Comparison of ENCODE assay signal across 13 cellular contexts in the genomic region with DNA sequence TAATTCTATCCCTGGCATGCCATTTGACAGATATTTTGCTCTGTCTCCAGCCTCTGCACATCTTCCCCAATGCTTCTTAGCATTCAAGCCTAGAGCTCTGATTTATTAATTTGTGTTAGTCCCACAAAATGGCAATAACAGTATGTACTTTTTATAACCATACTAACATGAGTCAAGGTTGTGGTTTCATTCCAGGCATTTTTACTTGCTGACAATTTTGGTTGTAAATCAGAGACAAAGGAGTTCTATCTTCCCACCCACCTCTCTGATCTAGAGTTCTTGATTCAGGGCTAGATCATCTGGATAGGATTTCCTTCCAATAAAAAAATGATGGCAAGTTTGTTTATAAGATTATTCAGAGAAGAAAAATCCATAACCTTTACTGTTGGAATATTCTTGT. TPM values are rescaled to one million over a fixed set of nuclear protein-coding genes. Genes with fewer than 3 reads are reported as not detected.
A peak's percentile ranks its signal among the peaks of the same experiment; 100 is the strongest.
DNase-seq lines count a peak whose midpoint lies in the region; ATAC-seq and TF ChIP-seq lines count a peak whose summit lies in the region.
"Had no signal": no experiment of that assay in that cellular context is flagged by ENCODE, and none has a peak within 500 bp of the region (broad histone marks: within the 10 kb centered on the region; RNA-seq: fewer than 3 reads in every experiment).

No MANE protein-coding gene starts in this region.

- no peak overlapping the region for H3K27ac Mint-ChIP-seq in progenitor cell of endocrine pancreas
- H3K27ac Mint-ChIP-seq: activated B cell treated with CpG ODN at 0.5 μM for 24 hours had no signal

- H3K36me3 Mint-ChIP-seq in progenitor cell of endocrine pancreas (ENCODE audit: insufficient read depth): no peaks in the 10 kb centered on the region

- H3K9me3 Mint-ChIP-seq in progenitor cell of endocrine pancreas (ENCODE audit: low read depth): no peaks in the 10 kb centered on the region
- H3K9me3 Mint-ChIP-seq: activated B cell treated with CpG ODN at 0.5 μM for 24 hours had no signal

- H3K4me1 Mint-ChIP-seq in progenitor cell of endocrine pancreas (ENCODE audit: low read depth): no peaks in the 10 kb centered on the region
- H3K4me1 Mint-ChIP-seq: activated B cell treated with CpG ODN at 0.5 μM for 24 hours had no signal

- no peak for TF ChIP-seq CTCF in fibroblast of mammary gland (conservative IDR thresholded peaks at IDR 0.05; ENCODE audit: control insufficient read depth, insufficient read depth, low read depth, low read length)
- no peak for TF ChIP-seq CTCF in progenitor cell of endocrine pancreas (IDR thresholded peaks at IDR 0.05; ENCODE audit: unreplicated experiment)

- peaks cover 77% of the 10 kb centered on the region for H3K27me3 Mint-ChIP-seq in progenitor cell of endocrine pancreas

- ATAC-seq in GM19023 (IDR thresholded peaks at IDR 0.05; ENCODE audit: unreplicated experiment): no peak
- ATAC-seq: right cardiac atrium had no signal

- H3K4me3 Mint-ChIP-seq in progenitor cell of endocrine pancreas (ENCODE audit: low read depth): no peak overlapping the region
- H3K4me3 Mint-ChIP-seq: activated B cell treated with CpG ODN at 0.5 μM for 24 hours had no signal

- H3K4me3 ChIP-seq in fibroblast of mammary gland (ENCODE audit: control insufficient read depth, low read depth, low read length): no peak overlapping the region

- in situ Hi-C loops in SK-MEL-5 (cut with HindIII; ENCODE audit: low pct_unique_long_range_greater_than_20kb, low sequenced_read_pairs): no loop called here

- DNase-seq in H4 (ENCODE audit: low spot score) (peak; percentile 38), SK-MEL-5 (ENCODE audit: low read depth, low spot score) (peak; percentile 49), fibroblast of mammary gland (ENCODE audit: low read depth) (peak; percentile 99), stromal cell of bone marrow (ENCODE audit: low read depth) (peak; percentile 80), SKM-1 (lab: John Stamatoyannopoulos, UW; ENCODE audit: unreplicated experiment) (no peak), progenitor cell of endocrine pancreas (ENCODE audit: low spot score, unreplicated experiment) (no peak)
- DNase-seq: activated B cell treated with CpG ODN at 0.5 μM for 24 hours, aorta, NCI-H1105 treated with DMSO at 0.1 percent for 48 hours, NCI-H526 treated with DMSO at 0.1 percent for 48 hours, right cardiac atrium had no signal

RNA-seq across cellular contexts. Expression of a gene that starts 18.5 kb away (rescaled TPM):
- not detected in 2 replicates for total RNA-seq in H4 (2014; rRNA removed; shearing (Covaris generic))
- total RNA-seq in SK-MEL-5 (2014; rRNA removed; shearing (Covaris generic)): not detected in 2 replicates
- not detected in 2 replicates for polyA plus RNA-seq in SK-MEL-5 (2015; cell fraction: cytosol; rRNA removed)
- polyA plus RNA-seq in SK-MEL-5 (2015; cell fraction: nucleus; rRNA removed): not detected in 2 replicates
- total RNA-seq in progenitor cell of endocrine pancreas: 0.58 TPM in 1 of 2 replicates, not detected in the other
- total RNA-seq: activated B cell treated with CpG ODN at 0.5 μM for 24 hours, aorta, subcutaneous adipose tissue had no signal
- polyA plus RNA-seq: aorta had no signal

RNA-seq across cellular contexts. Expression of a gene that starts 43.0 kb away (rescaled TPM):
- total RNA-seq in H4 (2014; rRNA removed; shearing (Covaris generic)): 24.3 and 33.5 TPM in 2 replicates
- total RNA-seq in SK-MEL-5 (2014; rRNA removed; shearing (Covaris generic)): 40.6 and 43.6 TPM in 2 replicates
- polyA plus RNA-seq in SK-MEL-5 (2015; cell fraction: cytosol; rRNA removed): 38.0 and 41.8 TPM in 2 replicates
- 291 and 298 TPM in 2 replicates for polyA plus RNA-seq in SK-MEL-5 (2015; cell fraction: nucleus; rRNA removed)
- total RNA-seq in progenitor cell of endocrine pancreas: 89.5 and 101 TPM in 2 replicates

Comparison
In these comparisons a context has a peak if more than half of its experiments do, and no peak if none do; other contexts are left out.
1. DNase-seq: peak in H4 (single experiment), SK-MEL-5 (single experiment), fibroblast of mammary gland (single experiment) and stromal cell of bone marrow (single experiment); none in SKM-1 (single experiment) and progenitor cell of endocrine pancreas (single experiment).